1 cellular context compared by ENCODE assay signal in the genomic region with DNA sequence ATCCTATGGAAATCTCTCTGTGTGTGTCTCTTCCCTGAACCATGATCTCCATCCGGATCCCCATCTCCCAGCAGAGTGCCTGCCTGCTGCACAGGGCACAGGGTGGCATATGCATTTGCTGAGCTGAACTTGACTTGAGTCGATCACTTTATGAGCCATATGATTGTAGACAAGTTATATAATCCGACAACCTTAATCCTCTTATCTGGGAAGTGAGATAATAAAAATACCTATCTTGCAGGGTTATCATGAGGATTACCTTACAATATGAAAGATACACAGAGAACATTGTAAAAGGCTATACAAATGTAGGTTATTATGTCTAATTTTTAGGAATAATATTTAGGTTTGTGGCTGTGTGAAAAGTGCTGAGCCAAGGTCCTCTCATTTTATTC.
TF ChIP-seq lines count a peak whose summit lies in the region.

No MANE protein-coding gene starts in this region.

TF ChIP-seq in IMR-90, 13 proteins besides CTCF, POLR2A, EP300 and RAD21:
- TF ChIP-seq CHD1 (IDR thresholded peaks at IDR 0.05; ENCODE audit: low read depth, low read length) = no peak
- no peak for TF ChIP-seq SMC3 (IDR thresholded peaks at IDR 0.05; ENCODE audit: low read depth, low read length)
- TF ChIP-seq MAFK (IDR thresholded peaks at IDR 0.05; ENCODE audit: low read depth, low read length) = no peak
- TF ChIP-seq RCOR1 (IDR thresholded peaks at IDR 0.05; ENCODE audit: insufficient replicate concordance, low read length) = no peak
